19 cellular contexts compared by ENCODE assay signal in genomic region chr6:149077208-149077607, GRCh38.
A peak's percentile ranks its signal among the peaks of the same experiment; 100 is the strongest.
DNase-seq lines count a peak whose midpoint lies in the region; ATAC-seq and TF ChIP-seq lines count a peak whose summit lies in the region.
"Had no signal": no experiment of that assay in that cellular context is flagged by ENCODE, and none has a peak within 500 bp of the region (broad histone marks: within the 10 kb centered on the region; RNA-seq: fewer than 3 reads in every experiment).

No MANE protein-coding gene starts in this region.

- DNase-seq in activated CD4-positive, alpha-beta T cell treated with anti-CD3 and anti-CD28 coated beads for 36 hours: peak; percentile 47
- DNase-seq in activated CD4-positive, alpha-beta T cell treated with anti-CD3 and anti-CD28 coated beads, Interleukin-2, amount 50 U/mL, for 1 hour: no peak
- peak; percentile 33 for DNase-seq in EL
- DNase-seq in adipocyte (ENCODE audit: low read depth): peak; percentile 61
- no peak for DNase-seq in osteocyte (ENCODE audit: extremely low spot score, unreplicated experiment)
- DNase-seq in left colon: no peak
- no peak for DNase-seq in COLO668 (lab: John Stamatoyannopoulos, UW; ENCODE audit: unreplicated experiment)
- DNase-seq in activated CD4-positive, CD25-positive, alpha-beta regulatory T cell (lab: John Stamatoyannopoulos, UW): no peak
- DNase-seq: activated B cell treated with CpG ODN at 0.5 μM for 24 hours; colonic mucosa; left ventricle myocardium superior; naive B cell; NCI-H1417; NCI-H524; OCI-M1; retina; stimulated activated naive CD4-positive, alpha-beta T cell had no signal

- no peak overlapping the region for H3K9ac ChIP-seq in adipocyte (ENCODE audit: low read length)

- no peak overlapping the region for H3K4me3 ChIP-seq in adipocyte (ENCODE audit: low read length)
- H3K4me3 ChIP-seq: colonic mucosa had no signal

- no peaks in the 10 kb centered on the region for H3K9me3 ChIP-seq in adipocyte (ENCODE audit: control insufficient read depth, low read length)
- H3K9me3 ChIP-seq: colonic mucosa had no signal

- no peak overlapping the region for H3K4me3 Mint-ChIP-seq in activated CD4-positive, alpha-beta T cell treated with anti-CD3 and anti-CD28 coated beads for 36 hours
- H3K4me3 Mint-ChIP-seq in osteocyte (ENCODE audit: unreplicated experiment): no peak overlapping the region
- H3K4me3 Mint-ChIP-seq: activated B cell treated with CpG ODN at 0.5 μM for 24 hours; activated naive CD8-positive, alpha-beta T cell; naive B cell had no signal

- H3K36me3 ChIP-seq in adipocyte (ENCODE audit: control insufficient read depth, insufficient read depth, low read length, severe bottlenecking): peaks cover 3% of the 10 kb centered on the region
- H3K36me3 ChIP-seq: colonic mucosa had no signal

- no peaks in the 10 kb centered on the region for H3K27me3 Mint-ChIP-seq in activated CD4-positive, alpha-beta T cell treated with anti-CD3 and anti-CD28 coated beads for 36 hours
- no peaks in the 10 kb centered on the region for H3K27me3 Mint-ChIP-seq in osteocyte (ENCODE audit: unreplicated experiment)
- H3K27me3 Mint-ChIP-seq: activated B cell treated with CpG ODN at 0.5 μM for 24 hours; activated naive CD8-positive, alpha-beta T cell; naive B cell had no signal

- intact Hi-C loops in activated CD4-positive, alpha-beta T cell treated with anti-CD3 and anti-CD28 coated beads for 36 hours (cut with DNase I, micrococcal nuclease): loop anchor here (1.0 to 5.0 kb wide), 3 partner anchors 45 to 420 kb away; no protein-coding TSS in a partner anchor
- intact Hi-C loops in left colon (cut with DNase I, micrococcal nuclease): no loop called here

- no peaks in the 10 kb centered on the region for H3K9me3 Mint-ChIP-seq in activated CD4-positive, alpha-beta T cell treated with anti-CD3 and anti-CD28 coated beads for 36 hours (ENCODE audit: low read depth)
- H3K9me3 Mint-ChIP-seq in osteocyte (ENCODE audit: unreplicated experiment): no peaks in the 10 kb centered on the region
- H3K9me3 Mint-ChIP-seq: activated B cell treated with CpG ODN at 0.5 μM for 24 hours, naive B cell had no signal

- POLR2A ChIA-PET in activated CD4-positive, alpha-beta T cell treated with anti-CD3 and anti-CD28 coated beads for 36 hours (lab: Charles Lee): interaction anchor here (0.6 to 1.0 kb wide), 4 partner anchors 18 to 265 kb away, joined by 3 to 5 read pairs (median 3); no protein-coding TSS in a partner anchor

- peaks cover 46% of the 10 kb centered on the region for H3K4me1 Mint-ChIP-seq in activated CD4-positive, alpha-beta T cell treated with anti-CD3 and anti-CD28 coated beads for 36 hours
- peaks cover 65% of the 10 kb centered on the region for H3K4me1 Mint-ChIP-seq in osteocyte (ENCODE audit: unreplicated experiment)

- ATAC-seq in activated CD4-positive, alpha-beta T cell treated with anti-CD3 and anti-CD28 coated beads for 36 hours: peak; percentile 66
- no peak for ATAC-seq in left colon
- ATAC-seq: esophagus mucosa, left ventricle myocardium superior had no signal

- H3K27me3 ChIP-seq in adipocyte (replicated peaks; ENCODE audit: control insufficient read depth, insufficient read depth, low read length): no peaks in the 10 kb centered on the region
- H3K27me3 ChIP-seq: colonic mucosa had no signal

- TF ChIP-seq CTCF in osteocyte (IDR thresholded peaks at IDR 0.05): no peak

- H3K4me1 ChIP-seq in adipocyte (ENCODE audit: control insufficient read depth, insufficient read depth, low read length): peaks cover 48% of the 10 kb centered on the region

- no peaks in the 10 kb centered on the region for H3K36me3 Mint-ChIP-seq in activated CD4-positive, alpha-beta T cell treated with anti-CD3 and anti-CD28 coated beads for 36 hours (ENCODE audit: low read depth)
- peaks cover 3% of the 10 kb centered on the region for H3K36me3 Mint-ChIP-seq in osteocyte (ENCODE audit: unreplicated experiment)

- CTCF ChIA-PET in activated CD4-positive, alpha-beta T cell treated with anti-CD3 and anti-CD28 coated beads for 36 hours (lab: Charles Lee): interaction anchor here (0.8 to 5.4 kb wide), 14 partner anchors 14 to 520 kb away, joined by 3 to 51 read pairs (median 4); partner anchors contain the start of gene TAB2

- peak overlapping the region; percentile 88 for H3K27ac Mint-ChIP-seq in activated CD4-positive, alpha-beta T cell treated with anti-CD3 and anti-CD28 coated beads for 36 hours
- peak overlapping the region; percentile 23 for H3K27ac Mint-ChIP-seq in osteocyte (ENCODE audit: unreplicated experiment)
- H3K27ac Mint-ChIP-seq: activated B cell treated with CpG ODN at 0.5 μM for 24 hours; activated naive CD8-positive, alpha-beta T cell; naive B cell had no signal

Comparison
In these comparisons a context has a peak if more than half of its experiments do, and no peak if none do; other contexts are left out.
1. DNase-seq: peak in activated CD4-positive, alpha-beta T cell treated with anti-CD3 and anti-CD28 coated beads for 36 hours (single experiment), EL (single experiment) and adipocyte (single experiment); none in activated CD4-positive, alpha-beta T cell treated with anti-CD3 and anti-CD28 coated beads, Interleukin-2, amount 50 U/mL, for 1 hour (single experiment), osteocyte (single experiment), left colon (0 of 2), COLO668 (single experiment) and activated CD4-positive, CD25-positive, alpha-beta regulatory T cell (0 of 4).
2. intact Hi-C loops: an anchor here in activated CD4-positive, alpha-beta T cell treated with anti-CD3 and anti-CD28 coated beads for 36 hours (1.0 to 5.0 kb wide); none called in left colon.